ENCODE assay signal across 13 cellular contexts in the genomic region with DNA sequence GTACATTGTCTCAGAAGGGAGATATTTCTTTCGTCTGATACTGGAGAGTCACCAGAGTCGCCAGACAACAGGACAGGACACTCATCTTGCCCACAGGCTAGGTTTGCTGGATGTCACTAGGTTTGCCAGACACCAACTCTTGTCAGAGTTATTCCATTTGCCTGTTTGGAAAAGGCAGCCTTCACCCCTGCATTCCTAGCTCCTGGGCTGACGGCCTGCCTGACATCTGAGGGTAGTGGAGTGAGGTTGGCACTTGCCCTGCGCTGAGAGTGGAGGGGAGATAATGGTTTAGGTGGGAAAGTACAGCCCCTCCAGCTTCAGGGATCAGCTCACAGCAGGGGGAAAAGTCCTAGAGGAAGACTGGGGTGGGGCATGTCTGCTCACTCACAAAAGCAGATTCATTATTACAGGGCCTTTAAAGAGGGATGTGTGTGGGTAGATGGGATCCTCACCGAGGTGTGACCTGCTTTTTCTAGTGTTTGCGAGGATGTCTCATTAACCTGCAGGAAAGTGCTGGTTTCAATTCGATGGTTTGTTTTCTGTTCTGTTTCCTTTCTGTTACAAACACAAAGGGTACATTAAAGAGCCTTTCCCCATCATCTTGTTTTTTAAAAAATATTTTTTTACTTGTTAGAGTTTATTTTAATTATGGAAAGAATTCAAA.
DNase-seq lines count a peak whose midpoint lies in the region; ATAC-seq lines count a peak whose summit lies in the region.
"Had no signal": no experiment of that assay in that cellular context is flagged by ENCODE, and none has a peak within 500 bp of the region (broad histone marks: within the 10 kb centered on the region; RNA-seq: fewer than 3 reads in every experiment).

No MANE protein-coding gene starts in this region.

- DNase-seq in posterior vena cava (ENCODE audit: low spot score) (peak; percentile 28), NCI-H82 treated with DMSO at 0.1 percent for 48 hours (lab: John Stamatoyannopoulos, UW; ENCODE audit: unreplicated experiment) (no peak), GDM1 (lab: John Stamatoyannopoulos, UW) (no peak)
- DNase-seq: activated T-cell treated with anti-CD3 and anti-CD28 coated beads, Interleukin-2, amount 50 U/mL, for 24 hours; anterior cingulate cortex; CD8-positive, alpha-beta T cell; foreskin melanocyte; natural killer cell; NCI-H1417 had no signal

- intact Hi-C loops in posterior vena cava (cut with DNase I), result no loop called here

- ATAC-seq in GM18511 (IDR thresholded peaks at IDR 0.05; ENCODE audit: unreplicated experiment) (peak; percentile 76), GM21528 (IDR thresholded peaks at IDR 0.05; ENCODE audit: low FRiP score, unreplicated experiment) (peak; percentile 85), HG03469 (IDR thresholded peaks at IDR 0.05; ENCODE audit: unreplicated experiment) (peak; percentile 75), HG03196 (IDR thresholded peaks at IDR 0.05; ENCODE audit: unreplicated experiment) (no peak)
- ATAC-seq: CD8-positive, alpha-beta T cell; natural killer cell had no signal
